Comparison of ENCODE assay signal across 7 cellular contexts in the genomic region with DNA sequence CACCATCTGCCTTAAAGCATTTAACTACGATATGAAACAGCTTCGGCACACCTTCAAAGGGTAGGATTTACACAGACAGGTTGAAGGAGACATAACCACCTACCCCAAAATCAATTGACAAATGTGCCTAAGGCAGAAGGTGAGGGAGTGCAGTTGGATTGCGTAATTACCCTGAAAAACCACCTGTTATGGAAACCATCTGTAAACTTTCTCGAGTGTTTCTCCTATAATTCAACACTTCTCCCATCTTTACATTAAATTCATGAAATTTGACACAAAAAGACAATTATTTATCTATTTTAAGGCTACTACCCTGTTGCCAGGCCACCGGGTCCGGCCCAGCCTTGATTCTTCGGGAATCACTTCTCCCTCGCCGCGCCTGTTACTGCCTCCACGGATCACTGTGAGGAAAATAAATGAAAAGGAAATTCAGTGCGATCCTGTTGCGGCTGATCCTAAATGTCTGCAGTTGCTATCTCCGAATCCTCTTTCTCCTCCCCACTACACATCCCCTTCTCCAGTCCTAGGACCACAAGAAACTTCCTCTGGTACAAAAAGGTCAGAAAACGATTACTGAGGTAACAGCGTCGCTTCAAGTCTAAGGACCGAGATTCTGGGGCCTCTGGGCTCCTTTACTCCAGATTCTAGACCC. TPM values are rescaled to one million over a fixed set of nuclear protein-coding genes. Genes with fewer than 3 reads are reported as not detected.
DNase-seq lines count a peak whose midpoint lies in the region; ATAC-seq lines count a peak whose summit lies in the region.

No MANE protein-coding gene starts in this region.

- H3K27ac ChIP-seq in skeletal muscle tissue (ENCODE audit: low read depth, low read length): peak overlapping the region; percentile 88

- peak overlapping the region; percentile 89 for H3K4me3 ChIP-seq in Jurkat, Clone E6-1 (ENCODE audit: low read length)
- peak overlapping the region; percentile 74 for H3K4me3 ChIP-seq in iPS-11a (ENCODE audit: low read depth, low read length)
- H3K4me3 ChIP-seq in skeletal muscle tissue (ENCODE audit: low read length in 3 of 3): peak overlapping the region; percentile 82 to 89 (median 86)

- H3K9ac ChIP-seq in skeletal muscle tissue (ENCODE audit: low read depth in 1 of 3, low read length in 3 of 3): peak overlapping the region; percentile 81 to 92 (median 90)

- H3K9me3 Mint-ChIP-seq in activated naive CD8-positive, alpha-beta T cell treated with anti-CD3 and anti-CD28 coated beads, Interleukin-2, amount 50 U/mL, for 24 hours: no peaks in the 10 kb centered on the region

- H3K27ac Mint-ChIP-seq in activated naive CD8-positive, alpha-beta T cell treated with anti-CD3 and anti-CD28 coated beads, Interleukin-2, amount 50 U/mL, for 24 hours: peak overlapping the region; percentile 89

- peaks cover 39% of the 10 kb centered on the region for H3K36me3 Mint-ChIP-seq in activated naive CD8-positive, alpha-beta T cell treated with anti-CD3 and anti-CD28 coated beads, Interleukin-2, amount 50 U/mL, for 24 hours (ENCODE audit: low read depth)

- peaks cover 50% of the 10 kb centered on the region for H3K4me1 Mint-ChIP-seq in activated naive CD8-positive, alpha-beta T cell treated with anti-CD3 and anti-CD28 coated beads, Interleukin-2, amount 50 U/mL, for 24 hours

- no peak for ATAC-seq in activated naive CD8-positive, alpha-beta T cell treated with anti-CD3 and anti-CD28 coated beads, Interleukin-2, amount 50 U/mL, for 24 hours
- ATAC-seq in GM21390 (IDR thresholded peaks at IDR 0.05; ENCODE audit: unreplicated experiment) (no peak), GM18502 (IDR thresholded peaks at IDR 0.05; ENCODE audit: poor library complexity, unreplicated experiment) (no peak)

- peaks cover 0 to 4% (median 0%) of the 10 kb centered on the region in 3 donors for H3K36me3 ChIP-seq in skeletal muscle tissue (ENCODE audit: control insufficient read depth in 3 of 3, insufficient read depth in 3 of 3, low read length in 3 of 3)

- H3K9me3 ChIP-seq in skeletal muscle tissue (ENCODE audit: control insufficient read depth in 3 of 3, low read length in 3 of 3): no peaks in the 10 kb centered on the region

- H3K4me1 ChIP-seq in skeletal muscle tissue (ENCODE audit: control insufficient read depth in 3 of 3, insufficient read depth in 3 of 3, low read length in 3 of 3): peaks cover 11 to 21% (median 18%) of the 10 kb centered on the region in 3 donors

- DNase-seq in GF-D8 (lab: John Stamatoyannopoulos, UW): peak; percentile 8
- no peak for DNase-seq in Jurkat, Clone E6-1 (ENCODE audit: low read depth, low spot score)
- DNase-seq in activated naive CD8-positive, alpha-beta T cell treated with anti-CD3 and anti-CD28 coated beads, Interleukin-2, amount 50 U/mL, for 24 hours: no peak

- H3K27me3 Mint-ChIP-seq in activated naive CD8-positive, alpha-beta T cell treated with anti-CD3 and anti-CD28 coated beads, Interleukin-2, amount 50 U/mL, for 24 hours: no peaks in the 10 kb centered on the region

- H3K27me3 ChIP-seq in skeletal muscle tissue (ENCODE audit: control insufficient read depth in 3 of 3, insufficient read depth in 3 of 3, low read length in 3 of 3): no peaks in the 10 kb centered on the region

- peak overlapping the region; percentile 92 for H3K4me3 Mint-ChIP-seq in activated naive CD8-positive, alpha-beta T cell treated with anti-CD3 and anti-CD28 coated beads, Interleukin-2, amount 50 U/mL, for 24 hours

RNA-seq across cellular contexts. Expression of a gene that starts 0.7 kb away (rescaled TPM):
- polyA plus RNA-seq in Jurkat, Clone E6-1 (2012; ENCODE audit: insufficient read depth, insufficient read length): 26.0 TPM
- total RNA-seq in skeletal muscle tissue: 16.2 TPM

RNA-seq across cellular contexts. Expression of a gene that starts 0.8 kb away (rescaled TPM):
- 16.1 TPM for polyA plus RNA-seq in Jurkat, Clone E6-1 (2012; ENCODE audit: insufficient read depth, insufficient read length)
- 12.5 TPM for total RNA-seq in skeletal muscle tissue

RNA-seq across cellular contexts. Expression of a gene that starts 60.0 kb away (rescaled TPM):
- 1.7 TPM for polyA plus RNA-seq in Jurkat, Clone E6-1 (2012; ENCODE audit: insufficient read depth, insufficient read length)
- total RNA-seq in skeletal muscle tissue: 33.4 TPM
